ENCODE assay signal across 20 cellular contexts in genomic region chr4:98406819-98407218, GRCh38.
DNase-seq lines count a peak whose midpoint lies in the region; ATAC-seq and TF ChIP-seq lines count a peak whose summit lies in the region.
"Had no signal": no experiment of that assay in that cellular context is flagged by ENCODE, and none has a peak within 500 bp of the region (broad histone marks: within the 10 kb centered on the region; RNA-seq: fewer than 3 reads in every experiment).

No MANE protein-coding gene starts in this region.

- H3K27ac Mint-ChIP-seq in activated naive CD4-positive, alpha-beta T cell treated with anti-CD3 and anti-CD28 coated beads, Interleukin-2, amount 50 U/mL, for 72 hours: no peak overlapping the region
- no peak overlapping the region for H3K27ac Mint-ChIP-seq in activated naive CD4-positive, alpha-beta T cell treated with anti-CD3 and anti-CD28 coated beads, Interleukin-2, amount 10 ng/mL, durations not matched to agents 7 days and 5 days
- H3K27ac Mint-ChIP-seq: activated B cell treated with CpG ODN at 0.5 μM for 24 hours; CD8-positive, alpha-beta memory T cell had no signal

- H3K27ac ChIP-seq in vagina: no peak overlapping the region
- H3K27ac ChIP-seq: prostate gland, suprapubic skin had no signal

- peak; percentile 55 to 77 for ATAC-seq in activated naive CD4-positive, alpha-beta T cell treated with anti-CD3 and anti-CD28 coated beads, Interleukin-2, amount 50 U/mL, for 72 hours
- ATAC-seq in HG02588 (IDR thresholded peaks at IDR 0.05; ENCODE audit: unreplicated experiment) (peak; percentile 87), HG03460 (IDR thresholded peaks at IDR 0.05; ENCODE audit: unreplicated experiment) (peak; percentile 56)
- ATAC-seq: effector memory CD8-positive, alpha-beta T cell; left ventricle myocardium superior had no signal

- no peak for DNase-seq in activated naive CD4-positive, alpha-beta T cell treated with anti-CD3 and anti-CD28 coated beads, Interleukin-2, amount 50 U/mL, for 72 hours (ENCODE audit: low spot score in 2 of 2)
- DNase-seq in activated naive CD4-positive, alpha-beta T cell treated with anti-CD3 and anti-CD28 coated beads, Interleukin-2, amount 10 ng/mL, durations not matched to agents 7 days and 5 days: no peak
- DNase-seq in vagina (ENCODE audit: extremely low spot score in 2 of 2) (no peak), GOT3 (lab: John Stamatoyannopoulos, UW) (no peak), foreskin melanocyte (no peak), EL (no peak)
- DNase-seq: ACHN; activated B cell treated with CpG ODN at 0.5 μM for 24 hours; activated CD8-positive, alpha-beta memory T cell treated with anti-CD3 and anti-CD28 coated beads, Interleukin-2, amount 50 U/mL, for 4 hours; caudate nucleus; CD8-positive, alpha-beta memory T cell; effector memory CD8-positive, alpha-beta T cell; left ventricle myocardium superior; NCI-H1417 treated with DMSO at 0.1 percent for 48 hours; NCI-H226; Right ventricle myocardium superior had no signal

- H3K4me1 ChIP-seq in vagina: no peaks in the 10 kb centered on the region
- H3K4me1 ChIP-seq: prostate gland, suprapubic skin had no signal

- TF ChIP-seq CTCF in vagina (IDR thresholded peaks at IDR 0.05): no peak

- CTCF ChIA-PET in activated naive CD4-positive, alpha-beta T cell treated with anti-CD3 and anti-CD28 coated beads, Interleukin-2, amount 10 ng/mL, durations not matched to agents 7 days and 5 days (lab: Charles Lee): no interaction called here

- H3K9me3 ChIP-seq in vagina: no peaks in the 10 kb centered on the region
- H3K9me3 ChIP-seq: prostate gland, suprapubic skin had no signal

- H3K27me3 ChIP-seq in vagina: no peaks in the 10 kb centered on the region
- H3K27me3 ChIP-seq: suprapubic skin had no signal

- H3K4me3 ChIP-seq in vagina: no peak overlapping the region
- H3K4me3 ChIP-seq: prostate gland, suprapubic skin had no signal

- no peaks in the 10 kb centered on the region for H3K36me3 ChIP-seq in vagina
- H3K36me3 ChIP-seq: prostate gland had no signal

- no peaks in the 10 kb centered on the region for H3K4me1 Mint-ChIP-seq in activated naive CD4-positive, alpha-beta T cell treated with anti-CD3 and anti-CD28 coated beads, Interleukin-2, amount 10 ng/mL, durations not matched to agents 7 days and 5 days
- H3K4me1 Mint-ChIP-seq: activated B cell treated with CpG ODN at 0.5 μM for 24 hours had no signal

- no peak for TF ChIP-seq POLR2A in vagina (IDR thresholded peaks at IDR 0.05)

- H3K4me3 Mint-ChIP-seq in activated naive CD4-positive, alpha-beta T cell treated with anti-CD3 and anti-CD28 coated beads, Interleukin-2, amount 10 ng/mL, durations not matched to agents 7 days and 5 days: no peak overlapping the region
- H3K4me3 Mint-ChIP-seq: activated B cell treated with CpG ODN at 0.5 μM for 24 hours; CD8-positive, alpha-beta memory T cell; effector memory CD8-positive, alpha-beta T cell had no signal

- H3K36me3 Mint-ChIP-seq in activated naive CD4-positive, alpha-beta T cell treated with anti-CD3 and anti-CD28 coated beads, Interleukin-2, amount 50 U/mL, for 72 hours: peaks cover 9 to 20% of the 10 kb centered on the region in 2 donors
- peaks cover 25% of the 10 kb centered on the region for H3K36me3 Mint-ChIP-seq in activated naive CD4-positive, alpha-beta T cell treated with anti-CD3 and anti-CD28 coated beads, Interleukin-2, amount 10 ng/mL, durations not matched to agents 7 days and 5 days

- peaks cover 3 to 12% of the 10 kb centered on the region in 2 donors for H3K9me3 Mint-ChIP-seq in activated naive CD4-positive, alpha-beta T cell treated with anti-CD3 and anti-CD28 coated beads, Interleukin-2, amount 50 U/mL, for 72 hours
- peaks cover 9% of the 10 kb centered on the region for H3K9me3 Mint-ChIP-seq in activated naive CD4-positive, alpha-beta T cell treated with anti-CD3 and anti-CD28 coated beads, Interleukin-2, amount 10 ng/mL, durations not matched to agents 7 days and 5 days
- H3K9me3 Mint-ChIP-seq: effector memory CD8-positive, alpha-beta T cell had no signal

- intact Hi-C loops in vagina (cut with DNase I): no loop called here

- no peaks in the 10 kb centered on the region for H3K27me3 Mint-ChIP-seq in activated naive CD4-positive, alpha-beta T cell treated with anti-CD3 and anti-CD28 coated beads, Interleukin-2, amount 10 ng/mL, durations not matched to agents 7 days and 5 days
- H3K27me3 Mint-ChIP-seq: activated B cell treated with CpG ODN at 0.5 μM for 24 hours; CD8-positive, alpha-beta memory T cell; effector memory CD8-positive, alpha-beta T cell had no signal
